In genomic region chrX:20267599-20267923, GRCh38 we compare ENCODE assay signal across 7 cellular contexts. TPM values are rescaled to one million over a fixed set of nuclear protein-coding genes. Genes with fewer than 3 reads are reported as not detected.
DNase-seq lines count a peak whose midpoint lies in the region; ATAC-seq, FAIRE-seq and TF ChIP-seq lines count a peak whose summit lies in the region.

No MANE protein-coding gene starts in this region.

- BruUV-seq in IMR-90 (replicated peaks; lab: Mats Ljungman, UMichigan) = no TSS peak

- DNase-seq in IMR-90 = peak; percentile 8
- DNase-seq in kidney = no peak
- no peak for DNase-seq in hippocampal formation (lab: John Stamatoyannopoulos, UW)
- DNase-seq in glomerular visceral epithelial cell (ENCODE audit: extremely low spot score) = no peak

- CTCF ChIA-PET in IMR-90 (lab: Yijun Ruan, JAX) = interaction anchor here (0.6 kb wide), 2 partner anchors 11 to 165 kb away, joined by 3 to 5 read pairs; no protein-coding TSS in a partner anchor

- peaks cover 21% of the 10 kb centered on the region; the same call in 1 of the 2 replicates for H4K20me1 ChIP-seq in IMR-90 (ENCODE audit: insufficient read depth, low read length)

- no peak for TF ChIP-seq CTCF in IMR-90 (conservative IDR thresholded peaks at IDR 0.05; ENCODE audit: low read depth, low read length)
- TF ChIP-seq CTCF in kidney (IDR thresholded peaks at IDR 0.05; ENCODE audit: borderline replicate concordance, extremely low read depth, insufficient read depth) = no peak

- in situ Hi-C loops in IMR-90 (cut with MboI; ENCODE audit: low sequenced_read_pairs) = loop anchor here (25.0 kb wide), 1 partner anchor 1470 kb away; no protein-coding TSS in a partner anchor

- H3K27ac ChIP-seq in IMR-90 (ENCODE audit: insufficient read depth, low read length) (peak overlapping the region; percentile 76), adipose tissue (ENCODE audit: low read depth, low read length) (peak overlapping the region; percentile 75), kidney (ENCODE audit: low read depth in 2 of 2, low read length in 2 of 2) (peak overlapping the region in 1 of 2 donors; percentile 72), subcutaneous abdominal adipose tissue (ENCODE audit: low read depth, low read length) (peak overlapping the region; percentile 74)

- H3K4ac ChIP-seq in IMR-90 (ENCODE audit: low read depth, low read length) = peak overlapping the region; percentile 77; the same call in 1 of the 2 replicates

- H3K56ac ChIP-seq in IMR-90 (ENCODE audit: extremely low read depth, insufficient read depth, low read length) = no peak overlapping the region

- H3K9ac ChIP-seq in IMR-90 (ENCODE audit: low read depth, low read length) = peak overlapping the region; percentile 83
- peak overlapping the region; percentile 44 to 80 for H3K9ac ChIP-seq in kidney (ENCODE audit: low read length in 2 of 2)
- peak overlapping the region in 4 of 5 donors; percentile 58 to 81 (median 70) for H3K9ac ChIP-seq in subcutaneous abdominal adipose tissue (ENCODE audit: low read length in 5 of 5)

- dilution Hi-C loops in IMR-90 (cut with HindIII; ENCODE audit: low sequenced_read_pairs, unreplicated experiment) = no loop called here

- H3K23ac ChIP-seq in IMR-90 (ENCODE audit: low read depth, low read length) = no peak overlapping the region

- H3K14ac ChIP-seq in IMR-90 (replicated peaks; ENCODE audit: low read depth, low read length) = 0 out of 2 replicates have a peak overlapping the region, but pooled peaks have one; percentile 31

- no peak overlapping the region for H4K5ac ChIP-seq in IMR-90 (ENCODE audit: low read depth, low read length)

- H2BK120ac ChIP-seq in IMR-90 (ENCODE audit: low read depth, low read length) = peak overlapping the region; percentile 57

- H2AK9ac ChIP-seq in IMR-90 (replicated peaks; ENCODE audit: low read depth, low read length, poor library complexity) = peak overlapping the region; percentile 90

- intact Hi-C loops in IMR-90 (cut with micrococcal nuclease) (loop anchor here (5.0 kb wide), 1 partner anchor 255 kb away; no protein-coding TSS in a partner anchor), kidney (cut with DNase I) (no loop called here)

- no peaks in the 10 kb centered on the region for H3K36me3 ChIP-seq in IMR-90 (ENCODE audit: control insufficient read depth, insufficient read depth, low read length)
- H3K36me3 ChIP-seq in kidney (ENCODE audit: control insufficient read depth in 1 of 2, insufficient read depth in 2 of 2, low read length in 2 of 2) = no peaks in the 10 kb centered on the region
- H3K36me3 ChIP-seq in subcutaneous abdominal adipose tissue (ENCODE audit: control insufficient read depth in 5 of 5, insufficient read depth in 5 of 5, low read length in 5 of 5) = no peaks in the 10 kb centered on the region

- no peaks in the 10 kb centered on the region for H3K9me3 ChIP-seq in IMR-90 (ENCODE audit: control insufficient read depth, insufficient read depth, low read length)
- no peaks in the 10 kb centered on the region for H3K9me3 ChIP-seq in kidney (ENCODE audit: control insufficient read depth in 1 of 2, low read length in 2 of 2)
- H3K9me3 ChIP-seq in subcutaneous abdominal adipose tissue (ENCODE audit: control insufficient read depth in 5 of 5, low read length in 5 of 5) = no peaks in the 10 kb centered on the region

- peak overlapping the region; percentile 95 for H2AFZ ChIP-seq in IMR-90 (replicated peaks; ENCODE audit: low read length, poor library complexity)

- H4K8ac ChIP-seq in IMR-90 (ENCODE audit: low read depth in 2 of 2, low read length in 2 of 2) = peak overlapping the region; percentile 71 to 88; a peak in 3 of 4 replicates

- H2BK20ac ChIP-seq in IMR-90 (ENCODE audit: low read depth, low read length) = no peak overlapping the region

- H3K79me1 ChIP-seq in IMR-90 (ENCODE audit: low read depth in 1 of 2, low read length in 2 of 2) = no peaks in the 10 kb centered on the region; a peak in 1 of 4 replicates

- ATAC-seq in IMR-90 (ENCODE audit: low read depth) (no peak), HG03342 (IDR thresholded peaks at IDR 0.05; ENCODE audit: unreplicated experiment) (no peak)

- H3K4me3 ChIP-seq in IMR-90 (ENCODE audit: insufficient read depth, low read depth, low read length) = peak overlapping the region; percentile 95
- H3K4me3 ChIP-seq in kidney (ENCODE audit: low read length in 2 of 2) = peak overlapping the region; percentile 63 to 66
- peak overlapping the region; percentile 50 to 76 (median 68) for H3K4me3 ChIP-seq in subcutaneous abdominal adipose tissue (ENCODE audit: low read depth in 1 of 5, low read length in 5 of 5)

- H3K9me1 ChIP-seq in IMR-90 (ENCODE audit: insufficient read depth, low read length) = no peaks in the 10 kb centered on the region

- no peak overlapping the region for H3K18ac ChIP-seq in IMR-90 (ENCODE audit: low read depth, low read length)

- H3K4me1 ChIP-seq in IMR-90 (ENCODE audit: control insufficient read depth, insufficient read depth, low read length) (no peaks in the 10 kb centered on the region), kidney (ENCODE audit: control insufficient read depth in 1 of 2, insufficient read depth in 1 of 2, low read depth in 1 of 2, low read length in 2 of 2) (no peaks in the 10 kb centered on the region), subcutaneous abdominal adipose tissue (ENCODE audit: control insufficient read depth in 5 of 5, insufficient read depth in 5 of 5, low read length in 5 of 5) (peaks cover 0 to 9% (median 5%) of the 10 kb centered on the region in 5 donors)

- H2BK15ac ChIP-seq in IMR-90 (ENCODE audit: low read depth, low read length) = no peak overlapping the region; the same call in 2 of the 3 replicates

- H3K27me3 ChIP-seq in IMR-90 (ENCODE audit: control insufficient read depth, insufficient read depth, low read length) (no peaks in the 10 kb centered on the region), subcutaneous abdominal adipose tissue (ENCODE audit: control insufficient read depth in 5 of 5, insufficient read depth in 4 of 5, low read length in 5 of 5) (peaks cover 0 to 15% (median 3%) of the 10 kb centered on the region in 5 donors)

- no peak for FAIRE-seq in kidney (lab: Jason Lieb, UNC)

- no peak for TF ChIP-seq POLR2A in IMR-90 (IDR thresholded peaks at IDR 0.05; ENCODE audit: low read depth, low read length)

- TF ChIP-seq RAD21 in IMR-90 (IDR thresholded peaks at IDR 0.05; ENCODE audit: low read length) = no peak

- H2AK5ac ChIP-seq in IMR-90 (ENCODE audit: low read depth, low read length) = peak overlapping the region; percentile 69; the same call in 1 of the 2 replicates

- H3K4me2 ChIP-seq in IMR-90 (ENCODE audit: low read depth, low read length) = peak overlapping the region; percentile 47

- H2BK5ac ChIP-seq in IMR-90 (ENCODE audit: low read depth, low read length, poor library complexity, severe bottlenecking) = peak overlapping the region; percentile 31

- 5% methylated on average over 3 of the region's 15 CpGs; no CpG with 5 or more reads in 1 of the 2 experiments for WGBS in IMR-90 (ENCODE audit: extremely low coverage in 2 of 2, insufficient read length in 1 of 2), 2 experiments
- 1 to 20% (median 2%) methylated on average over 14 to 15 of the region's 15 CpGs for WGBS in adipose tissue, 3 donors

- H4K91ac ChIP-seq in IMR-90 (ENCODE audit: insufficient read depth, low read depth, low read length) = 0 out of 2 replicates have a peak overlapping the region, but pooled peaks have one; percentile 51

- POLR2A ChIA-PET in IMR-90 (lab: Charles Lee; ENCODE audit: unreplicated experiment) = no interaction called here

TF ChIP-seq in IMR-90, 13 proteins besides CTCF, POLR2A, EP300 and RAD21:
- no peak for TF ChIP-seq ELK1 (IDR thresholded peaks at IDR 0.05; ENCODE audit: borderline replicate concordance, low read depth, low read length)

RNA-seq across cellular contexts. Expression of gene RPS6KA3, which starts 0.9 kb away (rescaled TPM):
- total RNA-seq in IMR-90 (2012; rRNA removed) (43.9 and 51.1 TPM in 2 replicates), kidney (42.8 TPM)
- polyA plus RNA-seq in IMR-90 (2012; rRNA removed) (17.2 and 20.8 TPM in 2 replicates), adipose tissue (10 to 100 TPM in 2 of 3 donors, 1 to 10 TPM in 1; 6.6 to 18.6 (median 16.3) TPM), kidney (ENCODE audit: insufficient read depth, low read depth, low replicate concordance) (9.9 TPM)
- 4.6 and 6.2 TPM in 2 replicates for polyA plus RNA-seq in IMR-90 (2012; cell fraction: cytosol; rRNA removed)
- 2.7 and 16.8 TPM in 2 replicates for polyA plus RNA-seq in IMR-90 (2012; cell fraction: nucleus; rRNA removed; ENCODE audit: low replicate concordance)
